23 cellular contexts compared by ENCODE assay signal in genomic region chr10:132655735-132656134, GRCh38.
"Had no signal": no experiment of that assay in that cellular context is flagged by ENCODE, and none has a peak within 500 bp of the region (broad histone marks: within the 10 kb centered on the region; RNA-seq: fewer than 3 reads in every experiment).

No MANE protein-coding gene starts in this region.

- H3K4me3 ChIP-seq: adrenal gland, breast epithelium, SJSA1 had no signal

- H3K4me1 ChIP-seq: adrenal gland, breast epithelium had no signal

- H3K36me3 ChIP-seq: breast epithelium had no signal

- ATAC-seq: activated CD4-positive, CD25-positive, alpha-beta regulatory T cell treated with anti-CD3 and anti-CD28 coated beads, Interleukin-2, amount 50 U/mL, for 24 hours; Right ventricle myocardium inferior had no signal

- H3K27me3 ChIP-seq: adrenal gland, breast epithelium, SJSA1 had no signal

- DNase-seq: activated CD4-positive, alpha-beta T cell treated with anti-CD3 and anti-CD28 coated beads for 4 hours; activated CD8-positive, alpha-beta memory T cell treated with anti-CD3 and anti-CD28 coated beads, Interleukin-2, amount 50 U/mL, for 4 hours; activated CD8-positive, alpha-beta T cell treated with anti-CD3 and anti-CD28 coated beads for 36 hours; activated naive CD4-positive, alpha-beta T cell treated with anti-CD3 and anti-CD28 coated beads, Interleukin-2, amount 50 U/mL, for 16 hours; activated naive CD8-positive, alpha-beta T cell treated with anti-CD3 and anti-CD28 coated beads, Interleukin-2, amount 10 ng/mL, durations not matched to agents 7 days and 5 days; adrenal gland; anterior cingulate cortex; NCI-H1092 treated with DMSO at 0.1 percent for 48 hours; NCI-H1417 treated with DMSO at 0.1 percent for 48 hours; NCI-H1694; NCI-H2029; NCI-H2107; NCI-H345; NCI-H510A; NCI-H526 treated with DMSO at 0.1 percent for 48 hours; NCI-H82; RPMI8226; SW 1271 had no signal

- H3K27ac ChIP-seq: adrenal gland, breast epithelium, KMS-11, SJSA1 had no signal

- H3K9me3 ChIP-seq: adrenal gland, breast epithelium, SJSA1 had no signal
